Comparison of ENCODE assay signal across 17 cellular contexts in genomic region chr13:74082741-74083160, GRCh38. TPM values are rescaled to one million over a fixed set of nuclear protein-coding genes. Genes with fewer than 3 reads are reported as not detected.
DNase-seq lines count a peak whose midpoint lies in the region; ATAC-seq and TF ChIP-seq lines count a peak whose summit lies in the region.
"Had no signal": no experiment of that assay in that cellular context is flagged by ENCODE, and none has a peak within 500 bp of the region (broad histone marks: within the 10 kb centered on the region; RNA-seq: fewer than 3 reads in every experiment).

No MANE protein-coding gene starts in this region.

- H3K36me3 ChIP-seq in naive thymus-derived CD4-positive, alpha-beta T cell (ENCODE audit: control insufficient read depth in 2 of 3, insufficient read depth in 3 of 3, low read length in 3 of 3) = peaks cover 0 to 2% (median 0%) of the 10 kb centered on the region in 3 experiments
- H3K36me3 ChIP-seq in endodermal cell (ENCODE audit: control insufficient read depth, insufficient read depth, low read length) = no peaks in the 10 kb centered on the region

- peaks cover 45% of the 10 kb centered on the region for H3K4me1 Mint-ChIP-seq in activated T-cell treated with anti-CD3 and anti-CD28 coated beads, Interleukin-2, amount 50 U/mL, for 72 hours (ENCODE audit: low read depth)
- H3K4me1 Mint-ChIP-seq in HFFc6 (ENCODE audit: low read depth) (peaks cover 26% of the 10 kb centered on the region), endodermal cell (peaks cover 3% of the 10 kb centered on the region)
- peaks cover 26 to 87% (median 80%) of the 10 kb centered on the region in 7 donors for H3K4me1 Mint-ChIP-seq in naive thymus-derived CD4-positive, alpha-beta T cell

- no peak for TF ChIP-seq CTCF in HFFc6 (IDR thresholded peaks at IDR 0.05)
- no peak for TF ChIP-seq CTCF in endodermal cell (conservative IDR thresholded peaks at IDR 0.05)

- H3K27me3 Mint-ChIP-seq in activated T-cell treated with anti-CD3 and anti-CD28 coated beads, Interleukin-2, amount 50 U/mL, for 72 hours (ENCODE audit: low read depth) = no peaks in the 10 kb centered on the region
- no peaks in the 10 kb centered on the region for H3K27me3 Mint-ChIP-seq in HFFc6 (ENCODE audit: insufficient read depth)
- H3K27me3 Mint-ChIP-seq in naive thymus-derived CD4-positive, alpha-beta T cell = no peaks in the 10 kb centered on the region
- no peaks in the 10 kb centered on the region for H3K27me3 Mint-ChIP-seq in endodermal cell (ENCODE audit: insufficient read depth)

- POLR2A ChIA-PET in naive thymus-derived CD4-positive, alpha-beta T cell (lab: Charles Lee) = no interaction called here

- 92 to 94% methylated on average over 2 to 3 of the region's 3 CpGs for WGBS in endodermal cell (ENCODE audit: insufficient coverage in 1 of 2, insufficient read length in 1 of 2), 2 experiments

- intact Hi-C loops in left colon (cut with DNase I, micrococcal nuclease) = no loop called here
- intact Hi-C loops in naive thymus-derived CD4-positive, alpha-beta T cell (cut with micrococcal nuclease) = loop anchor here in 1 of 2 donors (1.0 kb wide), 1 partner anchor 8 kb away; no protein-coding TSS in a partner anchor

- DNase-seq in activated T-cell treated with anti-CD3 and anti-CD28 coated beads, Interleukin-2, amount 50 U/mL, for 72 hours = no peak
- DNase-seq in activated T-cell treated with anti-CD3 and anti-CD28 coated beads for 4 hours (no peak), HFFc6 (no peak), left colon (no peak), NCI-H1092 (lab: John Stamatoyannopoulos, UW) (no peak), endodermal cell (no peak)
- no peak for DNase-seq in naive thymus-derived CD4-positive, alpha-beta T cell
- DNase-seq: C1 segment of cervical spinal cord, Kasumi-1, MM.1S, NCI-H1105 treated with DMSO at 0.1 percent for 48 hours, NCI-H1694 treated with DMSO at 0.1 percent for 48 hours, NCI-H2107, NCI-H2227 treated with DMSO at 0.1 percent for 48 hours, NCI-H524, PC-9 had no signal

- H3K4me3 Mint-ChIP-seq in activated T-cell treated with anti-CD3 and anti-CD28 coated beads, Interleukin-2, amount 50 U/mL, for 72 hours = no peak overlapping the region
- H3K4me3 Mint-ChIP-seq in HFFc6 = no peak overlapping the region
- H3K4me3 Mint-ChIP-seq in naive thymus-derived CD4-positive, alpha-beta T cell = peak overlapping the region in 4 of 10 donors; percentile 0 to 25 (median 10)
- no peak overlapping the region for H3K4me3 Mint-ChIP-seq in endodermal cell

- peak overlapping the region; percentile 92 for H3K27ac Mint-ChIP-seq in activated T-cell treated with anti-CD3 and anti-CD28 coated beads, Interleukin-2, amount 50 U/mL, for 72 hours
- H3K27ac Mint-ChIP-seq in HFFc6 (0 out of 2 replicates have a peak overlapping the region, but pooled peaks have one; percentile 4), endodermal cell (no peak overlapping the region)
- H3K27ac Mint-ChIP-seq in naive thymus-derived CD4-positive, alpha-beta T cell = peak overlapping the region in 5 of 9 donors; percentile 23 to 57 (median 49)

- H3K27me3 ChIP-seq in naive thymus-derived CD4-positive, alpha-beta T cell (ENCODE audit: control insufficient read depth in 2 of 2, insufficient read depth in 2 of 2, low read length in 2 of 2) = no peaks in the 10 kb centered on the region
- no peaks in the 10 kb centered on the region for H3K27me3 ChIP-seq in endodermal cell (ENCODE audit: control insufficient read depth, insufficient read depth, low read length, poor library complexity, severe bottlenecking)

- H3K4me3 ChIP-seq in naive thymus-derived CD4-positive, alpha-beta T cell (ENCODE audit: low read length) = no peak overlapping the region
- no peak overlapping the region for H3K4me3 ChIP-seq in endodermal cell (ENCODE audit: low read length)
- H3K4me3 ChIP-seq: PC-9 had no signal

- ATAC-seq in activated T-cell treated with anti-CD3 and anti-CD28 coated beads, Interleukin-2, amount 50 U/mL, for 72 hours (replicated peaks in 1 of 2) = no peak
- peak; percentile 60 for ATAC-seq in left colon
- no peak for ATAC-seq in naive thymus-derived CD4-positive, alpha-beta T cell
- ATAC-seq in GM19035 (IDR thresholded peaks at IDR 0.05; ENCODE audit: unreplicated experiment) = no peak

- H3K9me3 Mint-ChIP-seq in activated T-cell treated with anti-CD3 and anti-CD28 coated beads, Interleukin-2, amount 50 U/mL, for 72 hours = peaks cover 0 to 2% of the 10 kb centered on the region in 2 donors
- H3K9me3 Mint-ChIP-seq in HFFc6 (no peaks in the 10 kb centered on the region), endodermal cell (peaks cover 2% of the 10 kb centered on the region)
- no peaks in the 10 kb centered on the region for H3K9me3 Mint-ChIP-seq in naive thymus-derived CD4-positive, alpha-beta T cell

- CTCF ChIA-PET in naive thymus-derived CD4-positive, alpha-beta T cell (lab: Charles Lee) = interaction anchor here (0.7 kb wide), 1 partner anchor 112 kb away, joined by 3 read pairs; no protein-coding TSS in a partner anchor

- peaks cover 20 to 31% of the 10 kb centered on the region in 2 donors for H3K4me1 ChIP-seq in naive thymus-derived CD4-positive, alpha-beta T cell (ENCODE audit: control insufficient read depth in 2 of 2, insufficient read depth in 2 of 2, low read length in 2 of 2)
- no peaks in the 10 kb centered on the region for H3K4me1 ChIP-seq in endodermal cell (ENCODE audit: control insufficient read depth, insufficient read depth, low read length)

- peaks cover 2 to 13% of the 10 kb centered on the region in 2 donors for H3K36me3 Mint-ChIP-seq in activated T-cell treated with anti-CD3 and anti-CD28 coated beads, Interleukin-2, amount 50 U/mL, for 72 hours (ENCODE audit: insufficient read depth in 2 of 2)
- H3K36me3 Mint-ChIP-seq in HFFc6 (ENCODE audit: low read depth) (peaks cover 22% of the 10 kb centered on the region), endodermal cell (ENCODE audit: low read depth) (no peaks in the 10 kb centered on the region)
- H3K36me3 Mint-ChIP-seq in naive thymus-derived CD4-positive, alpha-beta T cell = peaks cover 0 to 45% (median 24%) of the 10 kb centered on the region in 5 donors

- no peak overlapping the region for H3K27ac ChIP-seq in naive thymus-derived CD4-positive, alpha-beta T cell (ENCODE audit: low read depth, low read length)
- no peak overlapping the region for H3K27ac ChIP-seq in endodermal cell (ENCODE audit: low read depth, low read length)
- H3K27ac ChIP-seq: PC-9 had no signal

- H3K9me3 ChIP-seq in naive thymus-derived CD4-positive, alpha-beta T cell (ENCODE audit: control insufficient read depth in 2 of 3, low read length in 3 of 3) = no peaks in the 10 kb centered on the region
- no peaks in the 10 kb centered on the region for H3K9me3 ChIP-seq in endodermal cell (ENCODE audit: control insufficient read depth, low read length)

- no peak overlapping the region for H3K9ac ChIP-seq in endodermal cell (ENCODE audit: extremely low read depth, low read length, poor library complexity, severe bottlenecking)

RNA-seq across cellular contexts. Expression of gene KLF12, which starts 51.5 kb away (rescaled TPM):
- total RNA-seq in activated T-cell treated with anti-CD3 and anti-CD28 coated beads, Interleukin-2, amount 50 U/mL, for 72 hours = 10 to 100 TPM; 32.0 to 42.1 TPM
- total RNA-seq in HFFc6 (2021; fragmentation: NEBNext Ultra II Directional; extraction: Animal tissue kit (Norgen Biotek cat#: 25700)) = 10 to 100 TPM; 18.1 to 28.2 (median 24.1) TPM
- total RNA-seq in left colon (1 to 10 TPM; 7.9 to 9.5 TPM), endodermal cell (10 to 100 TPM; 14.8 to 17.2 TPM)
- 10 to 100 TPM; 34.0 to 86.9 (median 81.9) TPM for total RNA-seq in naive thymus-derived CD4-positive, alpha-beta T cell
- polyA plus RNA-seq in naive thymus-derived CD4-positive, alpha-beta T cell = 10 to 100 TPM; 19.9 to 24.8 TPM
- polyA plus RNA-seq in endodermal cell (2013, experiment 1 of 2) = 13.9 TPM
- 14.7 TPM for polyA plus RNA-seq in endodermal cell (2013, experiment 2 of 2)
